13 cellular contexts compared by ENCODE assay signal in genomic region chr2:71675296-71675695, GRCh38.
DNase-seq lines count a peak whose midpoint lies in the region; TF ChIP-seq lines count a peak whose summit lies in the region.
"Had no signal": no experiment of that assay in that cellular context is flagged by ENCODE, and none has a peak within 500 bp of the region (broad histone marks: within the 10 kb centered on the region; RNA-seq: fewer than 3 reads in every experiment).

No MANE protein-coding gene starts in this region.

- H3K79me2 ChIP-seq in OCI-LY7 (ENCODE audit: insufficient read depth, low read depth, low read length) = no peaks in the 10 kb centered on the region

- TF ChIP-seq POLR2A in transverse colon (IDR thresholded peaks at IDR 0.05) = no peak

- H3K27me3 ChIP-seq in transverse colon = no peaks in the 10 kb centered on the region
- H3K27me3 ChIP-seq: esophagus muscularis mucosa had no signal

- H3K9me3 Mint-ChIP-seq in activated naive CD4-positive, alpha-beta T cell treated with anti-CD3 and anti-CD28 coated beads for 36 hours = no peaks in the 10 kb centered on the region
- H3K9me3 Mint-ChIP-seq: CD8-positive, alpha-beta memory T cell; mesothelial cell of epicardium had no signal

- peaks cover 12% of the 10 kb centered on the region for H3K27me3 Mint-ChIP-seq in activated naive CD4-positive, alpha-beta T cell treated with anti-CD3 and anti-CD28 coated beads for 36 hours (ENCODE audit: low read depth)
- H3K27me3 Mint-ChIP-seq: CD8-positive, alpha-beta memory T cell had no signal

- H3K4me1 ChIP-seq in OCI-LY7 (ENCODE audit: insufficient read depth, low read length, poor library complexity, severe bottlenecking) (peaks cover 8% of the 10 kb centered on the region), transverse colon (no peaks in the 10 kb centered on the region)
- H3K4me1 ChIP-seq: A549, esophagus muscularis mucosa had no signal

- no peak overlapping the region for H2AFZ ChIP-seq in OCI-LY7 (ENCODE audit: low read length)

- intact Hi-C loops in OCI-LY7 (cut with micrococcal nuclease; ENCODE audit: unreplicated experiment) = no loop called here
- intact Hi-C loops in transverse colon (cut with DNase I; ENCODE audit: low total_unique reads) = no loop called here
- intact Hi-C loops in activated naive CD4-positive, alpha-beta T cell treated with anti-CD3 and anti-CD28 coated beads for 36 hours (cut with micrococcal nuclease) = no loop called here

- H3K27ac ChIP-seq in OCI-LY7 (ENCODE audit: low read depth, low read length, poor library complexity, severe bottlenecking) (no peak overlapping the region), transverse colon (no peak overlapping the region)
- H3K27ac ChIP-seq: A549, esophagus muscularis mucosa had no signal

- CTCF ChIA-PET in OCI-LY7 (lab: Charles Lee; ENCODE audit: unreplicated experiment) = no interaction called here
- CTCF ChIA-PET in activated naive CD4-positive, alpha-beta T cell treated with anti-CD3 and anti-CD28 coated beads for 36 hours (lab: Charles Lee) = no interaction called here

- no peaks in the 10 kb centered on the region for H4K20me1 ChIP-seq in OCI-LY7 (ENCODE audit: insufficient read depth, low read length)

- H3K36me3 Mint-ChIP-seq in activated naive CD4-positive, alpha-beta T cell treated with anti-CD3 and anti-CD28 coated beads for 36 hours (ENCODE audit: low read depth) = no peaks in the 10 kb centered on the region
- H3K36me3 Mint-ChIP-seq: mesothelial cell of epicardium had no signal

- H3K36me3 ChIP-seq in OCI-LY7 (ENCODE audit: insufficient read depth, low read length) (no peaks in the 10 kb centered on the region), transverse colon (no peaks in the 10 kb centered on the region)

- H3K9me3 ChIP-seq in OCI-LY7 (ENCODE audit: low read length) (no peaks in the 10 kb centered on the region), transverse colon (no peaks in the 10 kb centered on the region)
- H3K9me3 ChIP-seq: A549, esophagus muscularis mucosa had no signal

- POLR2A ChIA-PET in OCI-LY7 (lab: Charles Lee) = interaction anchor here (0.7 kb wide), 1 partner anchor 10 kb away, joined by 3 read pairs; no protein-coding TSS in a partner anchor

- H3K4me1 Mint-ChIP-seq in activated naive CD4-positive, alpha-beta T cell treated with anti-CD3 and anti-CD28 coated beads for 36 hours (ENCODE audit: low read depth) = no peaks in the 10 kb centered on the region
- H3K4me1 Mint-ChIP-seq: CD8-positive, alpha-beta memory T cell had no signal

- TF ChIP-seq CTCF in OCI-LY7 (conservative IDR thresholded peaks at IDR 0.05; ENCODE audit: low read length) (no peak), transverse colon (IDR thresholded peaks at IDR 0.05) (no peak)

- no peak for TF ChIP-seq EP300 in transverse colon (IDR thresholded peaks at IDR 0.05; ENCODE audit: low read depth)

- no TSS peak for BruUV-seq in OCI-LY7 (replicated peaks; lab: Mats Ljungman, UMichigan)

- no peaks in the 10 kb centered on the region for H3K9me2 ChIP-seq in OCI-LY7 (ENCODE audit: insufficient read depth, low read length)

- H3K4me3 Mint-ChIP-seq in activated naive CD4-positive, alpha-beta T cell treated with anti-CD3 and anti-CD28 coated beads for 36 hours = no peak overlapping the region
- H3K4me3 Mint-ChIP-seq: CD8-positive, alpha-beta memory T cell; mesothelial cell of epicardium had no signal

- WGBS in transverse colon (ENCODE audit: low coverage in 1 of 2), 2 donors = 55 to 60% methylated on average over 1 to 9 of the region's 9 CpGs

- in situ Hi-C loops in transverse colon (cut with MboI; ENCODE audit: low pct_ligation_motif_present in 1 of 4, low pct_unique_long_range_greater_than_20kb in 1 of 4, low sequenced_read_pairs in 3 of 4) = no loop called here

- H3K4me2 ChIP-seq in OCI-LY7 (ENCODE audit: low read length) = peak overlapping the region; percentile 29; the same call in 1 of the 2 replicates
- H3K4me2 ChIP-seq: A549 had no signal

- no peak overlapping the region for H3K27ac Mint-ChIP-seq in activated naive CD4-positive, alpha-beta T cell treated with anti-CD3 and anti-CD28 coated beads for 36 hours
- H3K27ac Mint-ChIP-seq: mesothelial cell of epicardium had no signal

- peak; percentile 21 for DNase-seq in activated CD8-positive, alpha-beta memory T cell treated with anti-CD3 and anti-CD28 coated beads for 24 hours
- no peak for DNase-seq in activated CD8-positive, alpha-beta memory T cell treated with anti-CD3 and anti-CD28 coated beads, Interleukin-2, amount 50 U/mL, for 4 hours
- DNase-seq in OCI-LY7 (ENCODE audit: low spot score) = peak; percentile 18
- DNase-seq in islet precursor cell = peak; percentile 39
- DNase-seq in transverse colon = peak; percentile 83
- no peak for DNase-seq in activated naive CD4-positive, alpha-beta T cell treated with anti-CD3 and anti-CD28 coated beads for 36 hours
- DNase-seq in central memory CD4-positive, alpha-beta T cell = no peak
- no peak for DNase-seq in UCSD-AML1 (lab: John Stamatoyannopoulos, UW; ENCODE audit: unreplicated experiment)
- DNase-seq: CD8-positive, alpha-beta memory T cell; occipital lobe had no signal

- no peak overlapping the region for H3K4me3 ChIP-seq in OCI-LY7 (ENCODE audit: low read depth, low read length, poor library complexity, severe bottlenecking)
- no peak overlapping the region for H3K4me3 ChIP-seq in transverse colon
- H3K4me3 ChIP-seq: A549, esophagus muscularis mucosa had no signal

Comparison
In these comparisons a context has a peak if more than half of its experiments do, and no peak if none do; other contexts are left out.
1. DNase-seq: peak in activated CD8-positive, alpha-beta memory T cell treated with anti-CD3 and anti-CD28 coated beads for 24 hours (single experiment), OCI-LY7 (single experiment), islet precursor cell (single experiment) and transverse colon (single experiment); none in activated CD8-positive, alpha-beta memory T cell treated with anti-CD3 and anti-CD28 coated beads, Interleukin-2, amount 50 U/mL, for 4 hours (single experiment), activated naive CD4-positive, alpha-beta T cell treated with anti-CD3 and anti-CD28 coated beads for 36 hours (single experiment), central memory CD4-positive, alpha-beta T cell (single experiment) and UCSD-AML1 (single experiment).